ENCODE assay signal across 24 cellular contexts in the genomic region with DNA sequence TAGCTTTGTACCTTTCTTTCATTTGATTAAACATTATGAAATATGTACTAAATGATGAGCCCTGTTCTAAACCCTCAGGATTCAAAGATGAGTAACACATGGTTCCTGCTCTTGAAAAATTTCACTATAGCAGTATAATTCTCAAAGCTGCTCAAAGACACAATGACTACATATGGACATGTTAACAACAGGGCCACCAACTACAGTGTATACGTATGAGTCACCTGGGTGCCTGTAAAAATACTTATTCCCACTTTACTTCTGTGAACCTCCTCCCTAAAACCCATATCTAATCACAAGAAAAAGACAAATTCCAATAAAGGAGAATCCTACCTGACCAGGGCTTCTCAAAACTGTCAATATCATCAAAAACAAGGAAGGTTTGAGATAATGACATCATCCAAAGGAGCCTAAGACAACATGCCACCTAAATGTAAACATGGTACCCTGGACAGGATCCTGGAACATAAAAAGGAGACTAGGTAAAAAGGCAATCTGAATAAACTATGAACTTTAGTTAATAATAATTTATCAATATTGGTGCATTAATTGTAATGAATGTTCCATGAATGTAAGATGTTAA.
"Had no signal": no experiment of that assay in that cellular context is flagged by ENCODE, and none has a peak within 500 bp of the region (broad histone marks: within the 10 kb centered on the region; RNA-seq: fewer than 3 reads in every experiment).

No MANE protein-coding gene starts in this region.

- H3K27ac Mint-ChIP-seq: naive thymus-derived CD8-positive, alpha-beta T cell; nephron progenitor cell; stimulated activated naive B cell treated with anti-CD40 and anti-IgM and Interleukin-4, amounts not matched to agents 10 μg/mL and 1 μg/mL and 100 μg/mL, for 72 hours; stimulated activated naive CD8-positive, alpha-beta T cell treated with anti-CD3 and anti-CD28 coated beads, Interleukin-15, Interleukin-2, amounts not matched to agents 100 ng/mL and 50 ng/mL, for 24 hours had no signal

- DNase-seq: dermis blood vessel endothelial cell; effector memory CD4-positive, alpha-beta T cell; foreskin fibroblast; gastrocnemius medialis; head of caudate nucleus; left ventricle myocardium superior; lower lobe of right lung; naive thymus-derived CD8-positive, alpha-beta T cell; nephron progenitor cell; nucleus accumbens; sigmoid colon; spleen; stimulated activated CD4-positive, alpha-beta T cell treated with anti-CD3 and anti-CD28 coated beads, Interleukin-4, amount 100 ng/mL, for 4 hours; stimulated activated naive B cell treated with anti-CD40 and anti-IgM and Interleukin-4, amounts not matched to agents 10 μg/mL and 1 μg/mL and 100 μg/mL, for 72 hours; upper lobe of left lung; uterus had no signal

- H3K4me1 ChIP-seq: gastrocnemius medialis, lower lobe of right lung, prostate gland, right atrium auricular region, tibial nerve, upper lobe of left lung, uterus had no signal

- FAIRE-seq: endothelial cell of umbilical vein, keratinocyte had no signal

- H3K4me3 ChIP-seq: coronary artery, gastrocnemius medialis, lower lobe of right lung, prostate gland, right atrium auricular region, sigmoid colon, spleen, thoracic aorta, tibial nerve, upper lobe of left lung, uterus had no signal

- H3K9me3 Mint-ChIP-seq: stimulated activated naive CD8-positive, alpha-beta T cell treated with anti-CD3 and anti-CD28 coated beads, Interleukin-15, Interleukin-2, amounts not matched to agents 100 ng/mL and 50 ng/mL, for 24 hours had no signal

- H3K36me3 ChIP-seq: gastrocnemius medialis, lower lobe of right lung, prostate gland, right atrium auricular region, sigmoid colon, spleen, thoracic aorta, tibial nerve, upper lobe of left lung, uterus had no signal

- H3K27ac ChIP-seq: coronary artery, gastrocnemius medialis, lower lobe of right lung, prostate gland, right atrium auricular region, sigmoid colon, spleen, thoracic aorta, tibial nerve, upper lobe of left lung, uterus had no signal

- H3K27me3 ChIP-seq: gastrocnemius medialis, right atrium auricular region, sigmoid colon, spleen, tibial nerve, upper lobe of left lung, uterus had no signal

- ATAC-seq: gastrocnemius medialis; left ventricle myocardium superior; lower lobe of right lung; naive thymus-derived CD8-positive, alpha-beta T cell; stimulated activated naive B cell treated with anti-CD40 and anti-IgM and Interleukin-4, amounts not matched to agents 10 μg/mL and 1 μg/mL and 100 μg/mL, for 72 hours had no signal

- H3K9me3 ChIP-seq: gastrocnemius medialis, prostate gland, sigmoid colon, upper lobe of left lung, uterus had no signal

- H3K4me3 Mint-ChIP-seq: naive thymus-derived CD8-positive, alpha-beta T cell; nephron progenitor cell; stimulated activated naive B cell treated with anti-CD40 and anti-IgM and Interleukin-4, amounts not matched to agents 10 μg/mL and 1 μg/mL and 100 μg/mL, for 72 hours; stimulated activated naive CD8-positive, alpha-beta T cell treated with anti-CD3 and anti-CD28 coated beads, Interleukin-15, Interleukin-2, amounts not matched to agents 100 ng/mL and 50 ng/mL, for 24 hours had no signal
